25 cellular contexts compared by ENCODE assay signal in the genomic region with DNA sequence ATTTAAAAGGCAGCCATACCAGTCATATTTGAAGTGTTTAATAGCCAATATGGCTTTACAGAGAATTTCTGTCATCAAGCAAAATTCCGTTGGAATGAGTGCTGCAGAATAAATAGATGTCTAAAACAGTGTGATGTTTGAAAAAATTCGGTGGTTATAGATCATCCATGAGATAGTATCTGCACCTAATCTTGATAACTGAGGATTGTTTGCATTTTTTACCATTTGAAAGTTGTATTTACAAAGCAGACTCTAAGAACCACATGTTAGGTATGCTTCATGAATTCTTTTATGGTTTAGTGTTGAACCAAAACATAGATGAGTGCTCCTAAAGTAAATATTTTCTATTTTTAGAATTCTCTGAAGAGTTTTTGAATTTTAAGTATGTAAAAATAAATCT.
A peak's percentile ranks its signal among the peaks of the same experiment; 100 is the strongest.
DNase-seq lines count a peak whose midpoint lies in the region; TF ChIP-seq lines count a peak whose summit lies in the region.
"Had no signal": no experiment of that assay in that cellular context is flagged by ENCODE, and none has a peak within 500 bp of the region (broad histone marks: within the 10 kb centered on the region; RNA-seq: fewer than 3 reads in every experiment).

No MANE protein-coding gene starts in this region.

- no peak for TF ChIP-seq CTCF in nephron progenitor cell (IDR thresholded peaks at IDR 0.05)

- H3K4me3 Mint-ChIP-seq in nephron progenitor cell, result no peak overlapping the region
- H3K4me3 Mint-ChIP-seq: activated CD8-positive, alpha-beta memory T cell treated with anti-CD3 and anti-CD28 coated beads, Interleukin-2, amount 10 ng/mL, durations not matched to agents 7 days and 5 days; activated naive CD4-positive, alpha-beta T cell treated with anti-CD3 and anti-CD28 coated beads for 36 hours; activated T-cell treated with anti-CD3 and anti-CD28 coated beads, Interleukin-2, amount 50 U/mL, for 72 hours; CD8-positive, alpha-beta memory T cell; dendritic cell treated with granulocyte-macrophage colony-stimulating factor and Interleukin-4, amounts not matched to agents 40 ng/mL and 50 ng/mL, for 4 days; memory B cell; T-helper 2 cell treated with Interferon-gamma antibody and Interleukin-4, amounts not matched to agents 5 μg/mL and 100 μg/mL, for 36 hours had no signal

- peaks cover 6% of the 10 kb centered on the region for H3K27me3 Mint-ChIP-seq in nephron progenitor cell (ENCODE audit: low read depth, poor library complexity)
- H3K27me3 Mint-ChIP-seq: activated CD8-positive, alpha-beta memory T cell treated with anti-CD3 and anti-CD28 coated beads, Interleukin-2, amount 10 ng/mL, durations not matched to agents 7 days and 5 days; CD8-positive, alpha-beta memory T cell; dendritic cell treated with granulocyte-macrophage colony-stimulating factor and Interleukin-4, amounts not matched to agents 40 ng/mL and 50 ng/mL, for 4 days; memory B cell had no signal

- WGBS in GM23248 (ENCODE audit: low coverage in 1 of 2, low lambda C conversion rate in 2 of 2, missing lambda C conversion rate in 2 of 2), 2 experiments, result 26 to 38% methylated on average over 2 of the region's 2 CpGs

- peaks cover 9% of the 10 kb centered on the region; the same call in 1 of the 2 replicates for H3F3A ChIP-seq in GM23248 (ENCODE audit: insufficient read depth)

- H3K27me3 ChIP-seq in GM23248 (replicated peaks; ENCODE audit: insufficient read depth), result no peaks in the 10 kb centered on the region
- H3K27me3 ChIP-seq: upper lobe of left lung had no signal

- H3K4me2 ChIP-seq in GM23248 (ENCODE audit: unreplicated experiment), result no peak overlapping the region

- H3K4me1 ChIP-seq in GM23248 (ENCODE audit: insufficient read depth), result peaks cover 29% of the 10 kb centered on the region
- H3K4me1 ChIP-seq: upper lobe of left lung had no signal

- H3K9me3 Mint-ChIP-seq in nephron progenitor cell, result no peaks in the 10 kb centered on the region

- H3K27ac ChIP-seq in GM23248, result no peak overlapping the region
- H3K27ac ChIP-seq: HL-60, skin epidermis, upper lobe of left lung had no signal

- H3K36me3 Mint-ChIP-seq in nephron progenitor cell (ENCODE audit: low read depth), result no peaks in the 10 kb centered on the region
- H3K36me3 Mint-ChIP-seq: activated CD8-positive, alpha-beta memory T cell treated with anti-CD3 and anti-CD28 coated beads, Interleukin-2, amount 10 ng/mL, durations not matched to agents 7 days and 5 days; CD8-positive, alpha-beta memory T cell; memory B cell had no signal

- no peak overlapping the region for H3K4me3 ChIP-seq in GM23248
- H3K4me3 ChIP-seq: skin epidermis, upper lobe of left lung had no signal

- no peaks in the 10 kb centered on the region for H4K20me1 ChIP-seq in GM23248 (ENCODE audit: insufficient read depth)

- DNase-seq in DMS53 (lab: John Stamatoyannopoulos, UW) (peak; percentile 69), GM23248 (peak; percentile 7), NCI-H748 treated with DMSO at 0.1 percent for 48 hours (lab: John Stamatoyannopoulos, UW) (peak; percentile 5), hepatic stellate cell (ENCODE audit: low spot score) (peak; percentile 19), NCI-H1930 (lab: John Stamatoyannopoulos, UW) (no peak), globus pallidus (ENCODE audit: low spot score) (no peak), nephron progenitor cell (no peak)
- no peak for DNase-seq in stimulated activated CD4-positive, alpha-beta T cell treated with anti-CD3 and anti-CD28 coated beads, Interleukin-12 subunit alpha, Interleukin-12 subunit beta, amount 100 ng/mL, for 4 hours
- DNase-seq: activated CD4-positive, alpha-beta T cell treated with anti-CD3 and anti-CD28 coated beads for 48 hours; activated CD8-positive, alpha-beta memory T cell treated with anti-CD3 and anti-CD28 coated beads, Interleukin-2, amount 10 ng/mL, durations not matched to agents 7 days and 5 days; activated naive CD4-positive, alpha-beta T cell treated with anti-CD3 and anti-CD28 coated beads for 36 hours; activated T-cell treated with anti-CD3 and anti-CD28 coated beads, Interleukin-2, amount 50 U/mL, for 72 hours; amniotic stem cell; CD8-positive, alpha-beta memory T cell; NCI-H1048; NCI-H2171; NCI-H526 treated with DMSO at 0.1 percent for 48 hours; nucleus accumbens; stimulated activated CD4-positive, alpha-beta T cell treated with anti-CD3 and anti-CD28 coated beads, Interleukin-1b, Interleukin-23, amount 100 ng/mL, for 48 hours; upper lobe of left lung had no signal

- H3K36me3 ChIP-seq in GM23248 (ENCODE audit: low read depth), result no peaks in the 10 kb centered on the region
- H3K36me3 ChIP-seq: upper lobe of left lung had no signal

- no peaks in the 10 kb centered on the region for H3K9me2 ChIP-seq in GM23248 (ENCODE audit: insufficient read depth)

- no peaks in the 10 kb centered on the region for H3K79me2 ChIP-seq in GM23248 (ENCODE audit: insufficient read depth)

- H3K9ac ChIP-seq in GM23248, result no peak overlapping the region

- no peaks in the 10 kb centered on the region for H3K9me3 ChIP-seq in GM23248 (ENCODE audit: low read depth)
- H3K9me3 ChIP-seq: upper lobe of left lung had no signal

- H3K4me1 Mint-ChIP-seq in nephron progenitor cell, result no peaks in the 10 kb centered on the region
- H3K4me1 Mint-ChIP-seq: activated CD8-positive, alpha-beta memory T cell treated with anti-CD3 and anti-CD28 coated beads, Interleukin-2, amount 10 ng/mL, durations not matched to agents 7 days and 5 days; CD8-positive, alpha-beta memory T cell; memory B cell had no signal

- H3K27ac Mint-ChIP-seq in nephron progenitor cell, result no peak overlapping the region
- H3K27ac Mint-ChIP-seq: activated CD8-positive, alpha-beta memory T cell treated with anti-CD3 and anti-CD28 coated beads, Interleukin-2, amount 10 ng/mL, durations not matched to agents 7 days and 5 days; activated naive CD4-positive, alpha-beta T cell treated with anti-CD3 and anti-CD28 coated beads for 36 hours; activated T-cell treated with anti-CD3 and anti-CD28 coated beads, Interleukin-2, amount 50 U/mL, for 72 hours; CD8-positive, alpha-beta memory T cell; dendritic cell treated with granulocyte-macrophage colony-stimulating factor and Interleukin-4, amounts not matched to agents 40 ng/mL and 50 ng/mL, for 4 days; memory B cell; T-helper 2 cell treated with Interferon-gamma antibody and Interleukin-4, amounts not matched to agents 5 μg/mL and 100 μg/mL, for 36 hours had no signal

- in situ Hi-C loops in GM23248 (cut with MboI), result no loop called here

- H2AFZ ChIP-seq in GM23248, result no peak overlapping the region

Comparison
In these comparisons a context has a peak if more than half of its experiments do, and no peak if none do; other contexts are left out.
1. DNase-seq: peak in DMS53 (single experiment), GM23248 (single experiment), NCI-H748 treated with DMSO at 0.1 percent for 48 hours (single experiment) and hepatic stellate cell (single experiment); none in NCI-H1930 (0 of 2), globus pallidus (single experiment), nephron progenitor cell (single experiment) and stimulated activated CD4-positive, alpha-beta T cell treated with anti-CD3 and anti-CD28 coated beads, Interleukin-12 subunit alpha, Interleukin-12 subunit beta, amount 100 ng/mL, for 4 hours (single experiment).